ENCODE assay signal across 1 cellular context in genomic region chr1:5830771-5831599, GRCh38.
TF ChIP-seq lines count a peak whose summit lies in the region.

No MANE protein-coding gene starts in this region.

TF ChIP-seq in GM12878, 131 proteins besides CTCF, POLR2A, EP300 and RAD21 (continued from another document):
- TF ChIP-seq E2F8 (IDR thresholded peaks at IDR 0.05; ENCODE audit: low read depth, partially characterized antibody) (no peak), SREBF2 (IDR thresholded peaks at IDR 0.05; ENCODE audit: low read length) (no peak), SIN3A (IDR thresholded peaks at IDR 0.05; ENCODE audit: low read depth, low read length) (no peak), IKZF1 (conservative IDR thresholded peaks at IDR 0.05) (no peak), PAX8 (IDR thresholded peaks at IDR 0.05) (no peak), EZH2 (IDR thresholded peaks at IDR 0.05; ENCODE audit: borderline replicate concordance, control insufficient read depth, low read depth, low read length) (no peak), KDM1A (IDR thresholded peaks at IDR 0.05; ENCODE audit: borderline replicate concordance) (no peak), BRCA1 (IDR thresholded peaks at IDR 0.05; ENCODE audit: low read depth, low read length) (no peak), ZNF207 (IDR thresholded peaks at IDR 0.05; ENCODE audit: borderline replicate concordance) (no peak)
